Comparison of ENCODE assay signal across 10 cellular contexts in the genomic region with DNA sequence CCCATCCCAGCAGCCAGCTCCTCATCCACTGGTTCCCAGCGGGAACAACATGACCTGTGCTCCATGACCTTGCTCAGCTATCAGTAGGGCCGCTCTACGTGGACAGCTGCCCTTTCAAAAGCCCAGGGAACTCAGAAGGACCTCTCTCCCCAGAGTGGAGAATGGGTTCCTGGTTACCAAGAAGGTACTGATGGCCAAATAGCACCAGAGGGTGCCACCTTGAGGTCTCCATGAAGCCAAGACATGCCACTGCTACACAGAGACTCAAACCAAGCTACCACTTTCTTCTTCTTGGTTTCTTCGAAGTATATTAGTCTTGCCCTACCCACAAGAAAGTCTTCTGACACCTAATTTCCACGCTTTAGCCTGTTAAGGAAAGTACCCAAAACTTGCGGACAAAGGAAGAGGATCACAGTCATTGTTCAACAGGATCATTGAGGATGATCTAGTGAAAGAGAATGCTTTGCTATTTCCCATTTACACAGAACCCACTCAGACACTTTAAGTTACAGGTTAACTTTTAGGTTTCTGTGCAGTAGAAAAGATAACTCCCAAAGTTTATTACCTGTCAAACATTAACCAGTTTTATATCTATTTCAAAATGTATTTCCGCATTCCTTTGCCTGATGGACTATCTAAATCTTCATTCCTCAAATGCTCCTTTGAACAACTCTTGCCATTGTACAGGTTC.
DNase-seq lines count a peak whose midpoint lies in the region; ATAC-seq, FAIRE-seq and TF ChIP-seq lines count a peak whose summit lies in the region.
"Had no signal": no experiment of that assay in that cellular context is flagged by ENCODE, and none has a peak within 500 bp of the region (broad histone marks: within the 10 kb centered on the region; RNA-seq: fewer than 3 reads in every experiment).

No MANE protein-coding gene starts in this region.

- H3K27ac Mint-ChIP-seq in stimulated activated naive B cell treated with anti-CD40 and anti-IgM and Interleukin-4, amounts not matched to agents 10 μg/mL and 1 μg/mL and 100 μg/mL, for 72 hours = peak overlapping the region; percentile 57
- no peak overlapping the region for H3K27ac Mint-ChIP-seq in osteocyte (ENCODE audit: unreplicated experiment)

- H4K20me1 ChIP-seq in PC-9 (ENCODE audit: insufficient read depth) = no peaks in the 10 kb centered on the region

- H3K36me3 Mint-ChIP-seq in stimulated activated naive B cell treated with anti-CD40 and anti-IgM and Interleukin-4, amounts not matched to agents 10 μg/mL and 1 μg/mL and 100 μg/mL, for 72 hours = peaks cover 2 to 3% of the 10 kb centered on the region in 2 donors
- H3K36me3 Mint-ChIP-seq in osteocyte (ENCODE audit: unreplicated experiment) = peaks cover 10% of the 10 kb centered on the region

- TF ChIP-seq CTCF in bronchial epithelial cell (IDR thresholded peaks at IDR 0.05; ENCODE audit: insufficient read depth, low read length, severe bottlenecking) = no peak
- no peak for TF ChIP-seq CTCF in PC-9 (conservative IDR thresholded peaks at IDR 0.05)
- no peak for TF ChIP-seq CTCF in osteocyte (IDR thresholded peaks at IDR 0.05)

- CTCF ChIA-PET in PC-9 (lab: Charles Lee) = no interaction called here

- no peak overlapping the region for H3K27ac ChIP-seq in PC-9

- ATAC-seq in HG03066 (IDR thresholded peaks at IDR 0.05; ENCODE audit: low read depth, unreplicated experiment) (peak; percentile 17), HG03108 (IDR thresholded peaks at IDR 0.05; ENCODE audit: unreplicated experiment) (no peak)
- peak in 1 of 2 donors; percentile 15 for ATAC-seq in stimulated activated naive B cell treated with anti-CD40 and anti-IgM and Interleukin-4, amounts not matched to agents 10 μg/mL and 1 μg/mL and 100 μg/mL, for 72 hours (replicated peaks)

- H3K4me3 Mint-ChIP-seq in stimulated activated naive B cell treated with anti-CD40 and anti-IgM and Interleukin-4, amounts not matched to agents 10 μg/mL and 1 μg/mL and 100 μg/mL, for 72 hours = peak overlapping the region in 1 of 2 donors; percentile 28
- no peak overlapping the region for H3K4me3 Mint-ChIP-seq in osteocyte (ENCODE audit: unreplicated experiment)

- no peaks in the 10 kb centered on the region for H3F3A ChIP-seq in PC-9 (ENCODE audit: insufficient read depth, low read depth)

- no peaks in the 10 kb centered on the region for H3K9me3 ChIP-seq in PC-9 (ENCODE audit: insufficient read depth, low read depth)

- H3K4me1 ChIP-seq in PC-9 (replicated peaks; ENCODE audit: insufficient read depth) = peaks cover 1% of the 10 kb centered on the region

- H3K9me2 ChIP-seq in PC-9 (ENCODE audit: insufficient read depth) = no peaks in the 10 kb centered on the region

- DNase-seq in GM19239 (ENCODE audit: insufficient read length, low spot score) (no peak), bronchial epithelial cell (ENCODE audit: low read depth) (no peak), PC-9 (no peak), osteocyte (ENCODE audit: extremely low spot score, unreplicated experiment) (no peak)
- no peak for DNase-seq in stimulated activated naive B cell treated with anti-CD40 and anti-IgM and Interleukin-4, amounts not matched to agents 10 μg/mL and 1 μg/mL and 100 μg/mL, for 72 hours
- DNase-seq: activated CD8-positive, alpha-beta memory T cell treated with anti-CD3 and anti-CD28 coated beads, Interleukin-2, amount 50 U/mL, for 48 hours; NCI-H1436 treated with DMSO at 0.1 percent for 48 hours; T1000 had no signal

- no peak overlapping the region for H2AFZ ChIP-seq in PC-9

- H3K36me3 ChIP-seq in bronchial epithelial cell (ENCODE audit: control insufficient read depth, insufficient read depth, low read length) (no peaks in the 10 kb centered on the region), PC-9 (ENCODE audit: low read depth) (no peaks in the 10 kb centered on the region)

- peaks cover 0 to 2% of the 10 kb centered on the region in 2 donors for H3K9me3 Mint-ChIP-seq in stimulated activated naive B cell treated with anti-CD40 and anti-IgM and Interleukin-4, amounts not matched to agents 10 μg/mL and 1 μg/mL and 100 μg/mL, for 72 hours
- no peaks in the 10 kb centered on the region for H3K9me3 Mint-ChIP-seq in osteocyte (ENCODE audit: unreplicated experiment)

- no peak overlapping the region for H3K4me2 ChIP-seq in PC-9

- FAIRE-seq in GM19239 (lab: Jason Lieb, UNC) = peak; percentile 95
- peak; percentile 28 for FAIRE-seq in bronchial epithelial cell (lab: Jason Lieb, UNC)

- no peaks in the 10 kb centered on the region for H3K27me3 Mint-ChIP-seq in stimulated activated naive B cell treated with anti-CD40 and anti-IgM and Interleukin-4, amounts not matched to agents 10 μg/mL and 1 μg/mL and 100 μg/mL, for 72 hours
- H3K27me3 Mint-ChIP-seq in osteocyte (ENCODE audit: unreplicated experiment) = no peaks in the 10 kb centered on the region

- POLR2A ChIA-PET in PC-9 (lab: Charles Lee; ENCODE audit: unreplicated experiment) = no interaction called here

- H3K4me3 ChIP-seq in bronchial epithelial cell (ENCODE audit: low read depth, low read length) = no peak overlapping the region
- no peak overlapping the region for H3K4me3 ChIP-seq in PC-9

- peaks cover 28 to 44% of the 10 kb centered on the region in 2 donors for H3K4me1 Mint-ChIP-seq in stimulated activated naive B cell treated with anti-CD40 and anti-IgM and Interleukin-4, amounts not matched to agents 10 μg/mL and 1 μg/mL and 100 μg/mL, for 72 hours
- peaks cover 5% of the 10 kb centered on the region for H3K4me1 Mint-ChIP-seq in osteocyte (ENCODE audit: unreplicated experiment)

- H3K79me2 ChIP-seq in PC-9 (ENCODE audit: low read depth) = no peaks in the 10 kb centered on the region

- intact Hi-C loops in PC-9 (cut with micrococcal nuclease; ENCODE audit: unreplicated experiment) = loop anchor here (10.0 kb wide), 1 partner anchor 548 kb away; no protein-coding TSS in a partner anchor

- no TSS peak for BruUV-seq in PC-9 (replicated peaks; lab: Mats Ljungman, UMichigan)

- H3K27me3 ChIP-seq in bronchial epithelial cell (ENCODE audit: control insufficient read depth, insufficient read depth, low read length) (no peaks in the 10 kb centered on the region), PC-9 (ENCODE audit: insufficient read depth, low read depth) (no peaks in the 10 kb centered on the region)
